ENCODE assay signal across 17 cellular contexts in the genomic region with DNA sequence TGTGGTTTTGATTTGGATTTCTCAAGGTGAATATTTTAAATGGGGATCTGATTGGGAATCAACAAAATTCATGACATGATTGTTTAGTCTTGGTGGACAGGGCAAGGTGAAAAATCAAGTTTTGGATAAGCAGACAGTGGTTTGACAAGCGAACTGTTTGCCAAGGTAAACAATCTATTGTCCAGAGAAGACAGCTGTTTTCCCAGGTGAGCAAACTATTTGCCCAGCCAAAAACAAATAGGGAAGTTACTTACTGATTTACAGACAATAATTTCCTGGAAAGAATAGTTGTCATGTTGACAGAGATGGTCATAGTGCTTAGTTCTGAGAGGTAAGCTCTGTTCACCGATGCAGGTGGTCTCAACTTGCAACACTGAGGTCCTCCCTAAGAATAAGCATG.
A peak's percentile ranks its signal among the peaks of the same experiment; 100 is the strongest.
DNase-seq lines count a peak whose midpoint lies in the region; ATAC-seq and FAIRE-seq lines count a peak whose summit lies in the region.
"Had no signal": no experiment of that assay in that cellular context is flagged by ENCODE, and none has a peak within 500 bp of the region (broad histone marks: within the 10 kb centered on the region; RNA-seq: fewer than 3 reads in every experiment).

No MANE protein-coding gene starts in this region.

- no peak for FAIRE-seq in HTR-8/SVneo (lab: Jason Lieb, UNC)

- ATAC-seq in left lobe of liver, result peak; percentile 60
- ATAC-seq in GM18909 (IDR thresholded peaks at IDR 0.05; ENCODE audit: poor library complexity, unreplicated experiment), result no peak

- DNase-seq in DMS53 treated with DMSO at 0.1 percent for 48 hours (lab: John Stamatoyannopoulos, UW; ENCODE audit: unreplicated experiment), result peak; percentile 98
- DNase-seq in NCI-H2029 treated with DMSO at 0.1 percent for 48 hours (lab: John Stamatoyannopoulos, UW), result peak; percentile 67
- DNase-seq in NCI-H774 (lab: John Stamatoyannopoulos, UW), result peak; percentile 65
- no peak for DNase-seq in left lobe of liver (ENCODE audit: low spot score)
- DNase-seq in activated CD8-positive, alpha-beta memory T cell treated with anti-CD3 and anti-CD28 coated beads, Interleukin-2, amount 50 U/mL, for 4 hours, result no peak
- no peak for DNase-seq in cerebellum (ENCODE audit: low spot score)
- no peak for DNase-seq in HTR-8/SVneo (ENCODE audit: insufficient read length, low spot score)
- DNase-seq: Calu3; CD4-positive, CD25-positive, alpha-beta regulatory T cell; GOT3; KG1; NCI-H1048; NCI-H187 treated with DMSO at 0.1 percent for 48 hours; NCI-H2171 treated with DMSO at 0.1 percent for 48 hours; NCI-H524 treated with DMSO at 0.1 percent for 48 hours; SW 1271 had no signal

Comparison
In these comparisons a context has a peak if more than half of its experiments do, and no peak if none do; other contexts are left out.
1. DNase-seq: peak in DMS53 treated with DMSO at 0.1 percent for 48 hours (single experiment), NCI-H2029 treated with DMSO at 0.1 percent for 48 hours (single experiment) and NCI-H774 (single experiment); none in left lobe of liver (single experiment), activated CD8-positive, alpha-beta memory T cell treated with anti-CD3 and anti-CD28 coated beads, Interleukin-2, amount 50 U/mL, for 4 hours (single experiment), cerebellum (single experiment) and HTR-8/SVneo (single experiment).